ENCODE assay signal across 1 cellular context in the genomic region with DNA sequence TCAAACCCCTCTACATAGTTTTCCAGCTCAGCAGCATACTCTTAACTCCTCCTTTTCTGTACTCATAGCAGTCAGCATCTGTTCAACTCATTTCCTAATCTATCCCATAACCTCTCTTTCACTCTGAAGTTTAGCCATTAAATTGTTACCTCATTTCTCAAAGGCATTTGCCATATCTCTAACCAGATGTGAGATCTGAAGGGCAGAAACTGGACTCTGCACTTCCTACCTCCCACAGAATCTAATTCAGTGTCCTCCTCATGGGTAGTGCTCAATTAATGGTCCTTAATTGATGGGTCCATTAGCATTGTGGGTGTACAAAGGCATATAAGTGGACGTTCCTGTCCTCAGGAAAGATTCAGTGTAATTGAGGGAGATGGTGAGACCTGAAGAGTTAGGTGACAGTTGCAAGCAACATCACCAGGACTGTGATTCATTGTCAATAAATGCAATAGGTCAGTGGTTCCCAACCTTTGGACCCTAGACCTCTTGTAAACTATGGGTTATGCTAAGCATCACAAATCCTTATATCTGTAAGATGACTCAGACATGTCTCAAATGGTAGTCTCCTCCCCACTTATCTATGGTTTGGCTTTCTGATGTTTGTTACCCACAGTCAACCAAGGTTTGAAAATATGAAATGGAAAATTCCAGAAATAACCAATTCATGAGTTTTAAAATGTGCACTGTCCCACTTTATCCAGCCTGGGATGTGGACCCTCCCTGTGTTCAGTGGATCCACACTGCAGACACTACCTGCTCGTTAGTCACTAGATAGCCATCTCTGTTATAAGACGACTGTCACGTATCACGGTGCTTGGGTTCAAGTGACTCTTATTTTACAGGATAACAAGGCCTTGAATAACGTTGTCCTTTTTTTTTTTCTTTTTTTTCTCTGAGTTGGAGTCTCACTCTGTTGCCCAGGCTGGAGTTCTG.
TF ChIP-seq lines count a peak whose summit lies in the region.

No MANE protein-coding gene starts in this region.

TF ChIP-seq in IMR-90, 13 proteins besides CTCF, POLR2A, EP300 and RAD21:
- peak; percentile 30 for TF ChIP-seq RCOR1 (IDR thresholded peaks at IDR 0.05; ENCODE audit: insufficient replicate concordance, low read length)
- TF ChIP-seq FOS (IDR thresholded peaks at IDR 0.05; ENCODE audit: low read depth, low read length): peak; percentile 46; the same call in 1 of the 2 replicates
- no peak for TF ChIP-seq RFX5 (IDR thresholded peaks at IDR 0.05; ENCODE audit: low read depth, low read length)
- peak; percentile 56; the same call in 1 of the 2 replicates for TF ChIP-seq CEBPB (IDR thresholded peaks at IDR 0.05; ENCODE audit: low read depth, low read length)
- no peak for TF ChIP-seq USF2 (IDR thresholded peaks at IDR 0.05; ENCODE audit: low read depth, low read length)
- TF ChIP-seq MAZ (IDR thresholded peaks at IDR 0.05; ENCODE audit: borderline replicate concordance, low read depth, low read length): no peak
- no peak for TF ChIP-seq MXI1 (IDR thresholded peaks at IDR 0.05; ENCODE audit: borderline replicate concordance, low read depth, low read length)
- TF ChIP-seq SMC3 (IDR thresholded peaks at IDR 0.05; ENCODE audit: low read depth, low read length): no peak
- peak; percentile 27; the same call in 1 of the 2 replicates for TF ChIP-seq MAFK (IDR thresholded peaks at IDR 0.05; ENCODE audit: low read depth, low read length)
- TF ChIP-seq BHLHE40 (IDR thresholded peaks at IDR 0.05; ENCODE audit: low read depth, low read length): no peak; the same call in 1 of the 2 replicates
- no peak for TF ChIP-seq CHD1 (IDR thresholded peaks at IDR 0.05; ENCODE audit: low read depth, low read length)
- no peak for TF ChIP-seq ELK1 (IDR thresholded peaks at IDR 0.05; ENCODE audit: borderline replicate concordance, low read depth, low read length)
- no peak for TF ChIP-seq NFE2L2 (IDR thresholded peaks at IDR 0.05; ENCODE audit: low read depth, low read length)
TF ChIP-seq in IMR-90: peak in this region for 4.
